Comparison of ENCODE assay signal across 9 cellular contexts in the genomic region with DNA sequence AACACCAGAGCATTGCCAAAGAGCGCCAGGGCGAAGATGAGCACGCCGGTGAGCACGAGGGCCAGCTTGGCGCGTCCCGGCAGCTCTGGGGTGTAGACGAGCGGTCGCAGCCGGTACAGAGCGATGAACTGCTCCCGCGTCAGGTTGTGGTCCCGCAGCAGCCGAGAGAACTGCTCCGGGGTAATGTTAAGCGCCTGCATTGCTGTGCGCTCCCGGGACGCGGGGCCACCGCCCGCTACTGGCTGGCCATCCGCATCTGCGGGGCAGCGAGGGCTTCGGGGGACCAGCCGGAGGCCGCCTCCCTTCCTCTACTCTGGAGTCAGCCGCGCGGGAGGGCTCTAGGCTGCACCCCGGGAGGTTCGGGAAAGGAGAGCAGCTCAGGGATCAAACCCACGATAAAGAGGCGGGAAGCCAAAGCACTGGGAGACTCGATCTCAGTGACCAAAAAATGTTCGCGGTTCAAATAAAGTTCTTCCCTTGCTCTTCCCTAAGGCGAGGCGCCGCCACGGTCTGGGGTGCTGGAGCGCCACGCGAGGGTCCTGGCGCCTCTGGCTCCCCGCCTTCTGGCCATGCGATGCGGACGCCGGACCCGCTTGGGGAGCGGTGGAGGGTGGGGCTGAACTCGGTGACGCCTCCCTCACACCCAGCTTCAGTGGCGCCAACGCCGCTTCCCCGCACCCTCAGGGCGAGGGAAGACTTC. TPM values are rescaled to one million over a fixed set of nuclear protein-coding genes. Genes with fewer than 3 reads are reported as not detected.
DNase-seq lines count a peak whose midpoint lies in the region; ATAC-seq and TF ChIP-seq lines count a peak whose summit lies in the region.
"Had no signal": no experiment of that assay in that cellular context is flagged by ENCODE, and none has a peak within 500 bp of the region (broad histone marks: within the 10 kb centered on the region; RNA-seq: fewer than 3 reads in every experiment).

TSS of gene QRFPR (minus strand) at position 571 of the 700 bp plus-strand sequence. CDS start at position 200, 371 bp downstream.

- H3K27ac Mint-ChIP-seq in activated naive CD4-positive, alpha-beta T cell treated with anti-CD3 and anti-CD28 coated beads, Interleukin-2, amount 50 U/mL, for 24 hours = no peak within 1 kb of the TSS

- H3K9me3 Mint-ChIP-seq in activated naive CD4-positive, alpha-beta T cell treated with anti-CD3 and anti-CD28 coated beads, Interleukin-2, amount 50 U/mL, for 24 hours = no peaks in the 10 kb centered on the region

- H3K9me3 ChIP-seq in HUES48 (ENCODE audit: control insufficient read depth, insufficient read depth, low read length) (no peaks in the 10 kb centered on the region), spleen (no peaks in the 10 kb centered on the region)

- peaks cover 36% of the 10 kb centered on the region for H3K27me3 Mint-ChIP-seq in activated naive CD4-positive, alpha-beta T cell treated with anti-CD3 and anti-CD28 coated beads, Interleukin-2, amount 50 U/mL, for 24 hours

- H3K4me1 Mint-ChIP-seq in activated naive CD4-positive, alpha-beta T cell treated with anti-CD3 and anti-CD28 coated beads, Interleukin-2, amount 50 U/mL, for 24 hours = peaks cover 8% of the 10 kb centered on the region

- no peak within 1 kb of the TSS for H3K9ac ChIP-seq in HUES48 (ENCODE audit: low read depth, low read length)

- intact Hi-C loops in spleen (cut with DNase I; ENCODE audit: low total_unique reads) = no loop called here

- no peaks in the 10 kb centered on the region for H3K36me3 Mint-ChIP-seq in activated naive CD4-positive, alpha-beta T cell treated with anti-CD3 and anti-CD28 coated beads, Interleukin-2, amount 50 U/mL, for 24 hours

- H3K4me3 ChIP-seq in HUES48 (ENCODE audit: low read depth, low read length) (peak within 1 kb of the TSS; percentile 61), spleen (peak within 1 kb of the TSS in 2 of 8 donors; percentile 10 to 36)

- no peak for TF ChIP-seq POLR2A in spleen (IDR thresholded peaks at IDR 0.05)

- H3K4me3 Mint-ChIP-seq in activated naive CD4-positive, alpha-beta T cell treated with anti-CD3 and anti-CD28 coated beads, Interleukin-2, amount 50 U/mL, for 24 hours = peak within 1 kb of the TSS; percentile 57

- TF ChIP-seq CTCF in spleen (IDR thresholded peaks at IDR 0.05 in 8 of 11, conservative IDR thresholded peaks at IDR 0.05 in 3 of 11) = no peak

- 3 to 4% (median 4%) methylated on average over 35 to 63 of the region's 63 CpGs for WGBS in spleen, 5 donors

- ATAC-seq in GM18867 (IDR thresholded peaks at IDR 0.05; ENCODE audit: unreplicated experiment) (no peak), GM21390 (IDR thresholded peaks at IDR 0.05; ENCODE audit: unreplicated experiment) (no peak)

- H3K36me3 ChIP-seq in HUES48 (ENCODE audit: control insufficient read depth, insufficient read depth, low read length) = no peaks in the 10 kb centered on the region
- H3K36me3 ChIP-seq in spleen = no peaks in the 10 kb centered on the region

- H3K27me3 ChIP-seq in HUES48 (ENCODE audit: control insufficient read depth, insufficient read depth, low read length) (peaks cover 45% of the 10 kb centered on the region), spleen (replicated peaks in 1 of 7) (peaks cover 3 to 83% (median 32%) of the 10 kb centered on the region in 7 donors)

- peak; percentile 25 for DNase-seq in iPS DF 19.7 (ENCODE audit: low read depth, low spot score)
- DNase-seq in spleen = peak; percentile 73
- DNase-seq in SHP77 (lab: John Stamatoyannopoulos, UW) = no peak
- DNase-seq in HCEC 1CT = no peak

- H3K4me1 ChIP-seq in HUES48 (ENCODE audit: control insufficient read depth, insufficient read depth, low read length) (no peaks in the 10 kb centered on the region), spleen (peaks cover 0 to 14% (median 6%) of the 10 kb centered on the region in 6 donors)

- H3K27ac ChIP-seq in HUES48 (ENCODE audit: low read depth, low read length) (no peak within 1 kb of the TSS), spleen (no peak within 1 kb of the TSS)

RNA-seq across cellular contexts. Expression of gene QRFPR, which starts in this region (rescaled TPM):
- not detected for total RNA-seq in spleen
- polyA plus RNA-seq in spleen = not detected
- total RNA-seq: T-helper 1 cell treated with Interleukin-12 subunit alpha and Interleukin-12 subunit beta and Interleukin-4 antibody, amounts not matched to agents 30 ng/mL and 1 ng/mL, for 36 hours had no signal

Comparison
In these comparisons a context has a peak if more than half of its experiments do, and no peak if none do; other contexts are left out.
1. Peak in DNase-seq in spleen; RNA of the gene not detected or under 1 TPM.